21 cellular contexts compared by ENCODE assay signal in the genomic region with DNA sequence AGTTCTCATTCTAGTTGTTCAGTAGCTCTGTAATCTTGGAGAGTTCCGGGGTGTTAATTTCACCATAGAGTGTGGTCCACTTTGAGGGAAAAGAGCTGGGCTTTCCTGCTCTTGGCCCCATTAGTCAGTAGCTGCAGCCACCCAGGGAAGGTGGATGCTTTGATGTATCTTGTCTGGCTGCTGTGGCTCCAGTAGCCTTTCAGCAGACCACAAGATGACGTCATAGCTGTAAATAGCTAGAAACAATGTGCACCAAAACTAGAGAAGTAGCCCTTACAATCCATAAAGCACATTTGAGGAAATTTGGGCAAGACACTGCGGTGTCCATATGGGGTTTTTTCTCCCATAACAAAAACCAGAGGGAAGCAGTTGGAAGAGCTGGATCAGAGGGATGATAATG. TPM values are rescaled to one million over a fixed set of nuclear protein-coding genes. Genes with fewer than 3 reads are reported as not detected.
DNase-seq lines count a peak whose midpoint lies in the region; ATAC-seq, FAIRE-seq and TF ChIP-seq lines count a peak whose summit lies in the region.
"Had no signal": no experiment of that assay in that cellular context is flagged by ENCODE, and none has a peak within 500 bp of the region (broad histone marks: within the 10 kb centered on the region; RNA-seq: fewer than 3 reads in every experiment).

No MANE protein-coding gene starts in this region.

- H3K4me1 ChIP-seq in K562 (replicated peaks in 1 of 2; ENCODE audit: control insufficient read depth in 2 of 2, insufficient read depth in 2 of 2, low read length in 2 of 2): no peaks in the 10 kb centered on the region
- H3K4me1 ChIP-seq: HAP-1, Peyer's patch had no signal

- H3K79me2 ChIP-seq in K562 (ENCODE audit: control insufficient read depth, insufficient read depth, low read length): no peaks in the 10 kb centered on the region

- TF ChIP-seq CTCF in K562 (IDR thresholded peaks at IDR 0.05 in 2 of 3, conservative IDR thresholded peaks at IDR 0.05 in 1 of 3; ENCODE audit: insufficient read depth in 2 of 3, low read depth in 1 of 3, low read length in 3 of 3): no peak

- TF ChIP-seq RAD21 in K562 (CRISPR knock-in tag; conservative IDR thresholded peaks at IDR 0.05 in 1 of 2, IDR thresholded peaks at IDR 0.05 in 1 of 2): no peak

- peak; percentile 13 for DNase-seq in A172 (ENCODE audit: low spot score)
- peak; percentile 22 for DNase-seq in ELR (ENCODE audit: low read depth)
- peak; percentile 46 for DNase-seq in MV-4-11 (lab: John Stamatoyannopoulos, UW)
- no peak for DNase-seq in K562 (ENCODE audit: extremely low read depth in 1 of 4, low spot score in 3 of 4)
- no peak for DNase-seq in posterior vena cava (ENCODE audit: low spot score)
- no peak for DNase-seq in DMS79 treated with DMSO at 0.1 percent for 48 hours (lab: John Stamatoyannopoulos, UW)
- no peak for DNase-seq in iPS-NIHi7 (ENCODE audit: extremely low spot score)
- DNase-seq: ACHN, AML-193, DMS 273 treated with DMSO at 0.1 percent for 48 hours, KG1, NCI-H1436, NCI-H2029 treated with DMSO at 0.1 percent for 48 hours, NCI-H2171 treated with DMSO at 0.1 percent for 48 hours, NCI-H446 treated with DMSO at 0.1 percent for 48 hours, Peyer's patch, Right ventricle myocardium superior, T-cell had no signal

- no peak for TF ChIP-seq POLR2A in K562 (conservative IDR thresholded peaks at IDR 0.05)

- no TSS peak for BruUV-seq in K562 (replicated peaks; lab: Mats Ljungman, UMichigan)

- H3K4me2 ChIP-seq in K562 (ENCODE audit: insufficient read depth, low read length): no peak overlapping the region

- no peaks in the 10 kb centered on the region for H3K36me3 ChIP-seq in K562 (ENCODE audit: control insufficient read depth, insufficient read depth, low read length)
- H3K36me3 ChIP-seq: HAP-1, Peyer's patch had no signal

- intact Hi-C loops in K562 (cut with micrococcal nuclease): no loop called here
- intact Hi-C loops in posterior vena cava (cut with DNase I): no loop called here

- no peaks in the 10 kb centered on the region for H3K9me3 ChIP-seq in K562 (replicated peaks; ENCODE audit: control insufficient read depth, insufficient read depth, low read depth, low read length)
- H3K9me3 ChIP-seq: HAP-1, Peyer's patch had no signal

- H4K20me1 ChIP-seq in K562 (replicated peaks; ENCODE audit: control insufficient read depth, insufficient read depth, low read length): no peaks in the 10 kb centered on the region

- no peak overlapping the region for H3K27ac ChIP-seq in K562 (ENCODE audit: extremely low read depth, low read depth, low read length)
- H3K27ac ChIP-seq: Peyer's patch, SK-N-MC had no signal

- CTCF ChIA-PET in K562 (lab: Yijun Ruan, JAX; ENCODE audit: low intra/inter-chr PET ratio): no interaction called here

- no peaks in the 10 kb centered on the region; a peak in 1 of 5 replicates for H3K27me3 ChIP-seq in K562 (ENCODE audit: control insufficient read depth in 2 of 2, insufficient read depth in 2 of 2, low read length in 2 of 2)
- H3K27me3 ChIP-seq: Peyer's patch had no signal

- in situ Hi-C loops in K562 (cut with MboI): no loop called here

- POLR2A ChIA-PET in K562 (lab: Yijun Ruan, JAX): interaction anchor here (0.6 kb wide), 1 partner anchor 825 kb away, joined by 3 read pairs; no protein-coding TSS in a partner anchor

- no peaks in the 10 kb centered on the region for H3K9me1 ChIP-seq in K562 (ENCODE audit: control insufficient read depth, insufficient read depth, low read length)

- TF ChIP-seq EP300 in K562 (IDR thresholded peaks at IDR 0.05; ENCODE audit: low read length): no peak

- FAIRE-seq in K562 (lab: Jason Lieb, UNC): no peak

- ATAC-seq in K562 (no peak), HG02588 (IDR thresholded peaks at IDR 0.05; ENCODE audit: unreplicated experiment) (no peak)
- ATAC-seq: T-cell had no signal

- H2AFZ ChIP-seq in K562 (ENCODE audit: low read depth, low read length): no peak overlapping the region

- whole genome bisulfite sequencing in K562 (ENCODE audit: insufficient coverage, low coverage, missing lambda C conversion rate): 0% methylated on average over 3 of the region's 3 CpGs

- H3K9ac ChIP-seq in K562 (ENCODE audit: insufficient read depth in 1 of 2, low read depth in 2 of 2, low read length in 2 of 2): no peak overlapping the region

- H3K4me3 ChIP-seq in K562: no peak overlapping the region
- H3K4me3 ChIP-seq: HAP-1, Peyer's patch, SK-N-MC had no signal

TF ChIP-seq in K562, 482 proteins besides CTCF, POLR2A, EP300 and RAD21 (continues in another document):
- TF ChIP-seq OTX1 (CRISPR knock-in tag; IDR thresholded peaks at IDR 0.05): no peak
- TF ChIP-seq, protein P1, sequence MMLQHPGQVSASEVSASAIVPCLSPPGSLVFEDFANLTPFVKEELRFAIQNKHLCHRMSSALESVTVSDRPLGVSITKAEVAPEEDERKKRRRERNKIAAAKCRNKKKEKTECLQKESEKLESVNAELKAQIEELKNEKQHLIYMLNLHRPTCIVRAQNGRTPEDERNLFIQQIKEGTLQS (IDR thresholded peaks at IDR 0.05): peak; percentile 80
- TF ChIP-seq, protein P1 (CRISPR knock-in tag; conservative IDR thresholded peaks at IDR 0.05): no peak
- TF ChIP-seq, protein P2, sequence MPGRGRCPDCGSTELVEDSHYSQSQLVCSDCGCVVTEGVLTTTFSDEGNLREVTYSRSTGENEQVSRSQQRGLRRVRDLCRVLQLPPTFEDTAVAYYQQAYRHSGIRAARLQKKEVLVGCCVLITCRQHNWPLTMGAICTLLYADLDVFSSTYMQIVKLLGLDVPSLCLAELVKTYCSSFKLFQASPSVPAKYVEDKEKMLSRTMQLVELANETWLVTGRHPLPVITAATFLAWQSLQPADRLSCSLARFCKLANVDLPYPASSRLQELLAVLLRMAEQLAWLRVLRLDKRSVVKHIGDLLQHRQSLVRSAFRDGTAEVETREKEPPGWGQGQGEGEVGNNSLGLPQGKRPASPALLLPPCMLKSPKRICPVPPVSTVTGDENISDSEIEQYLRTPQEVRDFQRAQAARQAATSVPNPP (IDR thresholded peaks at IDR 0.05; ENCODE audit: borderline replicate concordance, insufficient read depth, insufficient read length): no peak
- no peak for TF ChIP-seq MCM5 (IDR thresholded peaks at IDR 0.05; ENCODE audit: low read depth)
- peak; percentile 49; the same call in 1 of the 2 replicates for TF ChIP-seq JUND (IDR thresholded peaks at IDR 0.05; ENCODE audit: borderline replicate concordance, low read depth, low read length)
- peak; percentile 67; the same call in 1 of the 3 replicates for TF ChIP-seq JUND (tag; IDR thresholded peaks at IDR 0.05; ENCODE audit: borderline replicate concordance, low read depth, low read length)
- peak; percentile 80 for TF ChIP-seq ATF7 (IDR thresholded peaks at IDR 0.05)
- TF ChIP-seq CREM (IDR thresholded peaks at IDR 0.05; ENCODE audit: low read depth): peak; percentile 35; the same call in 1 of the 2 replicates
- no peak for TF ChIP-seq U2AF2 (optimal IDR thresholded peaks at IDR 0.05; ENCODE audit: low read depth, low read length)
- TF ChIP-seq, protein P3, sequence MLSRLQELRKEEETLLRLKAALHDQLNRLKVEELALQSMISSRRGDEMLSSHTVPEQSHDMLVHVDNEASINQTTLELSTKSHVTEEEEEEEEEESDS (CRISPR knock-in tag; IDR thresholded peaks at IDR 0.05): no peak
- TF ChIP-seq MYNN (IDR thresholded peaks at IDR 0.05): no peak
- no peak for TF ChIP-seq MYNN (CRISPR knock-in tag; IDR thresholded peaks at IDR 0.05)
- no peak for TF ChIP-seq DACH1 (IDR thresholded peaks at IDR 0.05; ENCODE audit: partially characterized antibody)
- no peak for TF ChIP-seq PTRF (tag; IDR thresholded peaks at IDR 0.05)
- no peak for TF ChIP-seq BRF1 (IDR thresholded peaks at IDR 0.05; ENCODE audit: borderline replicate concordance, extremely low read depth, insufficient read length)

RNA-seq across cellular contexts. Expression of a gene that starts 32.9 kb away (rescaled TPM):
- 60.9 and 80.7 TPM in 2 replicates for total RNA-seq in A172 (2014; rRNA removed; shearing (Covaris generic))
- total RNA-seq in K562 (2011; cell fraction: chromatin; rRNA removed; ENCODE audit: low replicate concordance): 17.4 and 22.8 TPM in 2 replicates
- total RNA-seq in K562 (2011; cell fraction: nucleolus; rRNA removed): 10.5 and 13.6 TPM in 2 replicates
- total RNA-seq in K562 (2011; cell fraction: nucleoplasm; rRNA removed): 14.6 and 24.0 TPM in 2 replicates
- total RNA-seq in K562 (2014; rRNA removed) (58.9 and 59.4 TPM in 2 replicates), K562 (2014; rRNA removed; fragmentation: Illumina TruSeq; extraction: Trizol) (76.3 and 80.4 TPM in 2 replicates), K562 (2015; rRNA removed; fragmentation: Illumina TruSeq; extraction: Trizol) (58.1 and 62.1 TPM in 2 replicates), K562 (2021) (84.2 and 85.0 TPM in 2 replicates), posterior vena cava (10 to 100 TPM; 15.1 to 15.2 TPM)
- polyA plus RNA-seq in K562 (2011; rRNA removed) (40.5 and 68.6 TPM in 2 replicates), K562 (2014; fragmentation: Illumina TruSeq; extraction: Trizol) (60.9 and 61.9 TPM in 2 replicates), K562 (2014; fragmentation: Nextera tagmentation; extraction: Ambion mirVana) (10 to 100 TPM; 60.9 to 62.7 TPM), K562 (2014; rRNA removed) (50.3 and 51.2 TPM in 2 replicates)
- 42.0 and 52.5 TPM in 2 replicates for polyA plus RNA-seq in K562 (2011; cell fraction: cytosol; rRNA removed)
- 23.4 and 28.4 TPM in 2 replicates for polyA plus RNA-seq in K562 (2011; cell fraction: nucleus; rRNA removed)
- polyA plus RNA-seq in K562 (2012): 41.3 and 48.9 TPM in 2 replicates
- polyA minus RNA-seq in K562 (2011; rRNA and poly(A)+ RNA removed): 91.5 and 159 TPM in 2 replicates
- 64.9 and 92.6 TPM in 2 replicates for polyA minus RNA-seq in K562 (2011; cell fraction: cytosol; rRNA and poly(A)+ RNA removed)
- 20.3 and 20.7 TPM in 2 replicates for polyA minus RNA-seq in K562 (2011; cell fraction: nucleus; rRNA and poly(A)+ RNA removed)

Comparison
In these comparisons a context has a peak if more than half of its experiments do, and no peak if none do; other contexts are left out.
1. DNase-seq: peak in A172 (single experiment), ELR (single experiment) and MV-4-11 (single experiment); none in K562 (0 of 4), posterior vena cava (single experiment), DMS79 treated with DMSO at 0.1 percent for 48 hours (single experiment) and iPS-NIHi7 (single experiment).